In genomic region chr6:169292340-169293124, GRCh38 we compare ENCODE assay signal across 1 cellular context.
TF ChIP-seq lines count a peak whose summit lies in the region.

No MANE protein-coding gene starts in this region.

TF ChIP-seq in HepG2, 621 proteins besides CTCF, POLR2A, EP300 and RAD21 (continued from another document and continues in another):
- peak; percentile 30; the same call in 1 of the 2 replicates for TF ChIP-seq MTERF4 (CRISPR knock-in tag; IDR thresholded peaks at IDR 0.05)
- TF ChIP-seq NKX3-1 (CRISPR knock-in tag; IDR thresholded peaks at IDR 0.05), result peak; percentile 44; the same call in 1 of the 2 replicates
- TF ChIP-seq, protein P1, sequence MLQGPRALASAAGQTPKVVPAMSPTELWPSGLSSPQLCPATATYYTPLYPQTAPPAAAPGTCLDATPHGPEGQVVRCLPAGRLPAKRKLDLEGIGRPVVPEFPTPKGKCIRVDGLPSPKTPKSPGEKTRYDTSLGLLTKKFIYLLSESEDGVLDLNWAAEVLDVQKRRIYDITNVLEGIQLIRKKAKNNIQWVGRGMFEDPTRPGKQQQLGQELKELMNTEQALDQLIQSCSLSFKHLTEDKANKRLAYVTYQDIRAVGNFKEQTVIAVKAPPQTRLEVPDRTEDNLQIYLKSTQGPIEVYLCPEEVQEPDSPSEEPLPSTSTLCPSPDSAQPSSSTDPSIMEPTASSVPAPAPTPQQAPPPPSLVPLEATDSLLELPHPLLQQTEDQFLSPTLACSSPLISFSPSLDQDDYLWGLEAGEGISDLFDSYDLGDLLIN (CRISPR knock-in tag; IDR thresholded peaks at IDR 0.05; ENCODE audit: borderline replicate concordance), result no peak
- TF ChIP-seq ZBTB38 (CRISPR knock-in tag; IDR thresholded peaks at IDR 0.05), result 0 out of 2 replicates have a peak, but pooled peaks have one; percentile 50
- no peak for TF ChIP-seq FOXC1 (CRISPR knock-in tag; IDR thresholded peaks at IDR 0.05; ENCODE audit: borderline replicate concordance)
- peak; percentile 100 for TF ChIP-seq FOSL2 (CRISPR knock-in tag; IDR thresholded peaks at IDR 0.05)
- 0 out of 2 replicates have a peak, but pooled peaks have one; percentile 46 for TF ChIP-seq GLI4 (CRISPR knock-in tag; IDR thresholded peaks at IDR 0.05; ENCODE audit: borderline replicate concordance)
- TF ChIP-seq ZNF569 (CRISPR knock-in tag; IDR thresholded peaks at IDR 0.05; ENCODE audit: borderline replicate concordance), result no peak
- peak; percentile 49; the same call in 1 of the 2 replicates for TF ChIP-seq KLF9 (CRISPR knock-in tag; IDR thresholded peaks at IDR 0.05; ENCODE audit: low read depth)
- TF ChIP-seq ZNF776 (CRISPR knock-in tag; IDR thresholded peaks at IDR 0.05), result 0 out of 2 replicates have a peak, but pooled peaks have one; percentile 43
- no peak for TF ChIP-seq RFX5 (IDR thresholded peaks at IDR 0.05; ENCODE audit: low read depth, low read length)
- TF ChIP-seq SMC3 (IDR thresholded peaks at IDR 0.05; ENCODE audit: low read length), result peak; percentile 53; the same call in 1 of the 2 replicates
- no peak for TF ChIP-seq ZNF326 (CRISPR knock-in tag; IDR thresholded peaks at IDR 0.05; ENCODE audit: borderline replicate concordance)
- TF ChIP-seq RXRA (CRISPR knock-in tag; IDR thresholded peaks at IDR 0.05), result peak; percentile 99
- peak; percentile 65; the same call in 1 of the 2 replicates for TF ChIP-seq RFXAP (CRISPR knock-in tag; IDR thresholded peaks at IDR 0.05; ENCODE audit: borderline replicate concordance)
- no peak for TF ChIP-seq ZC3H13 (CRISPR knock-in tag; IDR thresholded peaks at IDR 0.05)
- TF ChIP-seq DBP (CRISPR knock-in tag; IDR thresholded peaks at IDR 0.05; ENCODE audit: not compliant biosample characterization), result no peak
- no peak for TF ChIP-seq ZNF234 (CRISPR knock-in tag; conservative IDR thresholded peaks at IDR 0.05)
- TF ChIP-seq HOXA9 (CRISPR knock-in tag; IDR thresholded peaks at IDR 0.05; ENCODE audit: borderline replicate concordance), result no peak
- TF ChIP-seq ZKSCAN8 (CRISPR knock-in tag; IDR thresholded peaks at IDR 0.05; ENCODE audit: borderline replicate concordance), result peak; percentile 55
- TF ChIP-seq, protein P2, sequence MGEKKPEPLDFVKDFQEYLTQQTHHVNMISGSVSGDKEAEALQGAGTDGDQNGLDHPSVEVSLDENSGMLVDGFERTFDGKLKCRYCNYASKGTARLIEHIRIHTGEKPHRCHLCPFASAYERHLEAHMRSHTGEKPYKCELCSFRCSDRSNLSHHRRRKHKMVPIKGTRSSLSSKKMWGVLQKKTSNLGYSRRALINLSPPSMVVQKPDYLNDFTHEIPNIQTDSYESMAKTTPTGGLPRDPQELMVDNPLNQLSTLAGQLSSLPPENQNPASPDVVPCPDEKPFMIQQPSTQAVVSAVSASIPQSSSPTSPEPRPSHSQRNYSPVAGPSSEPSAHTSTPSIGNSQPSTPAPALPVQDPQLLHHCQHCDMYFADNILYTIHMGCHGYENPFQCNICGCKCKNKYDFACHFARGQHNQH (CRISPR knock-in tag; IDR thresholded peaks at IDR 0.05), result peak; percentile 94
- peak; percentile 48; the same call in 1 of the 2 replicates for TF ChIP-seq MIER2 (CRISPR knock-in tag; IDR thresholded peaks at IDR 0.05)
- TF ChIP-seq SALL2 (CRISPR knock-in tag; IDR thresholded peaks at IDR 0.05), result peak; percentile 96
- peak; percentile 33; the same call in 1 of the 2 replicates for TF ChIP-seq RFX3 (CRISPR knock-in tag; IDR thresholded peaks at IDR 0.05)
- TF ChIP-seq, protein P3, sequence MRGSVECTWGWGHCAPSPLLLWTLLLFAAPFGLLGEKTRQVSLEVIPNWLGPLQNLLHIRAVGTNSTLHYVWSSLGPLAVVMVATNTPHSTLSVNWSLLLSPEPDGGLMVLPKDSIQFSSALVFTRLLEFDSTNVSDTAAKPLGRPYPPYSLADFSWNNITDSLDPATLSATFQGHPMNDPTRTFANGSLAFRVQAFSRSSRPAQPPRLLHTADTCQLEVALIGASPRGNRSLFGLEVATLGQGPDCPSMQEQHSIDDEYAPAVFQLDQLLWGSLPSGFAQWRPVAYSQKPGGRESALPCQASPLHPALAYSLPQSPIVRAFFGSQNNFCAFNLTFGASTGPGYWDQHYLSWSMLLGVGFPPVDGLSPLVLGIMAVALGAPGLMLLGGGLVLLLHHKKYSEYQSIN (CRISPR knock-in tag; IDR thresholded peaks at IDR 0.05; ENCODE audit: borderline replicate concordance), result no peak
- TF ChIP-seq BHLHE40 (IDR thresholded peaks at IDR 0.05; ENCODE audit: low read length), result peak; percentile 30; the same call in 1 of the 2 replicates
- TF ChIP-seq STAT5B (CRISPR knock-in tag; IDR thresholded peaks at IDR 0.05), result no peak
- TF ChIP-seq ZNF598 (CRISPR knock-in tag; IDR thresholded peaks at IDR 0.05; ENCODE audit: borderline replicate concordance), result 0 out of 2 replicates have a peak, but pooled peaks have one; percentile 64
- 0 out of 2 replicates have a peak, but pooled peaks have one; percentile 52 for TF ChIP-seq ZNF740 (CRISPR knock-in tag; IDR thresholded peaks at IDR 0.05)
- TF ChIP-seq KDM5B (CRISPR knock-in tag; IDR thresholded peaks at IDR 0.05; ENCODE audit: borderline replicate concordance), result peak; percentile 73; the same call in 1 of the 2 replicates
- TF ChIP-seq ZNF317 (CRISPR knock-in tag; IDR thresholded peaks at IDR 0.05), result peak; percentile 73; the same call in 1 of the 2 replicates
- TF ChIP-seq ZBTB46 (CRISPR knock-in tag; IDR thresholded peaks at IDR 0.05; ENCODE audit: borderline replicate concordance), result no peak
- TF ChIP-seq FOXA1 (IDR thresholded peaks at IDR 0.05), result peak; percentile 51; the same call in 1 of the 2 replicates
- TF ChIP-seq FOXA1 (CRISPR knock-in tag; IDR thresholded peaks at IDR 0.05), result peak; percentile 96
- TF ChIP-seq ARHGAP35 (CRISPR knock-in tag; IDR thresholded peaks at IDR 0.05; ENCODE audit: borderline replicate concordance), result peak; percentile 64; the same call in 1 of the 2 replicates
- TF ChIP-seq, protein P4, sequence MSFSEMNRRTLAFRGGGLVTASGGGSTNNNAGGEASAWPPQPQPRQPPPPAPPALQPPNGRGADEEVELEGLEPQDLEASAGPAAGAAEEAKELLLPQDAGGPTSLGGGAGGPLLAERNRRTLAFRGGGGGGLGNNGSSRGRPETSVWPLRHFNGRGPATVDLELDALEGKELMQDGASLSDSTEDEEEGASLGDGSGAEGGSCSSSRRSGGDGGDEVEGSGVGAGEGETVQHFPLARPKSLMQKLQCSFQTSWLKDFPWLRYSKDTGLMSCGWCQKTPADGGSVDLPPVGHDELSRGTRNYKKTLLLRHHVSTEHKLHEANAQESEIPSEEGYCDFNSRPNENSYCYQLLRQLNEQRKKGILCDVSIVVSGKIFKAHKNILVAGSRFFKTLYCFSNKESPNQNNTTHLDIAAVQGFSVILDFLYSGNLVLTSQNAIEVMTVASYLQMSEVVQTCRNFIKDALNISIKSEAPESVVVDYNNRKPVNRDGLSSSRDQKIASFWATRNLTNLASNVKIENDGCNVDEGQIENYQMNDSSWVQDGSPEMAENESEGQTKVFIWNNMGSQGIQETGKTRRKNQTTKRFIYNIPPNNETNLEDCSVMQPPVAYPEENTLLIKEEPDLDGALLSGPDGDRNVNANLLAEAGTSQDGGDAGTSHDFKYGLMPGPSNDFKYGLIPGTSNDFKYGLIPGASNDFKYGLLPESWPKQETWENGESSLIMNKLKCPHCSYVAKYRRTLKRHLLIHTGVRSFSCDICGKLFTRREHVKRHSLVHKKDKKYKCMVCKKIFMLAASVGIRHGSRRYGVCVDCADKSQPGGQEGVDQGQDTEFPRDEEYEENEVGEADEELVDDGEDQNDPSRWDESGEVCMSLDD (CRISPR knock-in tag; IDR thresholded peaks at IDR 0.05; ENCODE audit: borderline replicate concordance), result peak; percentile 39; the same call in 1 of the 2 replicates
- peak; percentile 95 for TF ChIP-seq ZNF878 (CRISPR knock-in tag; IDR thresholded peaks at IDR 0.05)
- peak; percentile 80 for TF ChIP-seq HNF4A (CRISPR knock-in tag; IDR thresholded peaks at IDR 0.05)
- TF ChIP-seq ZNF20 (CRISPR knock-in tag; IDR thresholded peaks at IDR 0.05), result peak; percentile 80; the same call in 1 of the 2 replicates
- TF ChIP-seq CC2D1A (CRISPR knock-in tag; IDR thresholded peaks at IDR 0.05), result no peak
- no peak for TF ChIP-seq ZSCAN30 (CRISPR knock-in tag; IDR thresholded peaks at IDR 0.05)
- TF ChIP-seq AHDC1 (CRISPR knock-in tag; IDR thresholded peaks at IDR 0.05; ENCODE audit: borderline replicate concordance), result peak; percentile 83; the same call in 1 of the 2 replicates
